9 cellular contexts compared by ENCODE assay signal in genomic region chr3:11477286-11477935, GRCh38.
DNase-seq lines count a peak whose midpoint lies in the region; ATAC-seq and TF ChIP-seq lines count a peak whose summit lies in the region.
"Had no signal": no experiment of that assay in that cellular context is flagged by ENCODE, and none has a peak within 500 bp of the region (broad histone marks: within the 10 kb centered on the region; RNA-seq: fewer than 3 reads in every experiment).

No MANE protein-coding gene starts in this region.

- BruUV-seq in A673 (replicated peaks; lab: Mats Ljungman, UMichigan) (no TSS peak), PC-3 (replicated peaks; lab: Mats Ljungman, UMichigan) (no TSS peak)

- H3K79me2 ChIP-seq in PC-3 (ENCODE audit: low read length): no peaks in the 10 kb centered on the region

- H3K36me3 ChIP-seq in A673 (ENCODE audit: insufficient read depth, low read length, poor library complexity, severe bottlenecking) (no peaks in the 10 kb centered on the region), PC-3 (ENCODE audit: low read depth, low read length) (no peaks in the 10 kb centered on the region), esophagus squamous epithelium (no peaks in the 10 kb centered on the region)

- H3K4me3 ChIP-seq in A673 (ENCODE audit: low read depth, low read length, poor library complexity, severe bottlenecking) (no peak overlapping the region), PC-3 (ENCODE audit: low read length) (no peak overlapping the region), esophagus squamous epithelium (no peak overlapping the region)

- no peaks in the 10 kb centered on the region for H3K9me3 Mint-ChIP-seq in nephron
- no peaks in the 10 kb centered on the region for H3K9me3 Mint-ChIP-seq in naive thymus-derived CD8-positive, alpha-beta T cell

- ATAC-seq in PC-3 (peak; percentile 49), GM21367 (IDR thresholded peaks at IDR 0.05; ENCODE audit: unreplicated experiment) (no peak), HG02763 (IDR thresholded peaks at IDR 0.05; ENCODE audit: unreplicated experiment) (no peak), GM18870 (IDR thresholded peaks at IDR 0.05; ENCODE audit: unreplicated experiment) (no peak)
- ATAC-seq in naive thymus-derived CD8-positive, alpha-beta T cell: no peak

- H3K9ac ChIP-seq in PC-3 (ENCODE audit: low read length): no peak overlapping the region

- TF ChIP-seq CTCF in A673 (conservative IDR thresholded peaks at IDR 0.05; ENCODE audit: low read depth, low read length) (no peak), PC-3 (conservative IDR thresholded peaks at IDR 0.05; ENCODE audit: low read depth, low read length) (no peak), esophagus squamous epithelium (IDR thresholded peaks at IDR 0.05) (no peak), nephron (IDR thresholded peaks at IDR 0.05; ENCODE audit: unreplicated experiment in 3 of 3) (no peak)

- POLR2A ChIA-PET in A673 (lab: Charles Lee; ENCODE audit: low non-redundant PET): no interaction called here
- POLR2A ChIA-PET in PC-3 (lab: Charles Lee; ENCODE audit: unreplicated experiment): no interaction called here
- POLR2A ChIA-PET in naive thymus-derived CD8-positive, alpha-beta T cell (lab: Charles Lee): no interaction called here

- H3K9me2 ChIP-seq in PC-3 (replicated peaks; ENCODE audit: low read length): no peaks in the 10 kb centered on the region

- no peak overlapping the region for H2AFZ ChIP-seq in PC-3 (ENCODE audit: low read length)

- no peaks in the 10 kb centered on the region for H3K9me3 ChIP-seq in A673 (ENCODE audit: low read depth, low read length, poor library complexity, severe bottlenecking)
- no peaks in the 10 kb centered on the region for H3K9me3 ChIP-seq in PC-3 (ENCODE audit: low read length)
- H3K9me3 ChIP-seq in esophagus squamous epithelium: no peaks in the 10 kb centered on the region

- H3K4me2 ChIP-seq in PC-3 (ENCODE audit: low read length): no peak overlapping the region

- H3K27ac ChIP-seq in A673 (ENCODE audit: low read depth, low read length, poor library complexity, severe bottlenecking) (no peak overlapping the region), PC-3 (ENCODE audit: low read length) (peak overlapping the region; percentile 56; the same call in 1 of the 2 replicates), esophagus squamous epithelium (peak overlapping the region; percentile 36 to 72 (median 62))

- CTCF ChIA-PET in A673 (lab: Charles Lee): no interaction called here
- CTCF ChIA-PET in PC-3 (lab: Charles Lee): interaction anchor here (0.5 kb wide), 1 partner anchor 170 kb away, joined by 3 read pairs; no protein-coding TSS in a partner anchor

- H4K20me1 ChIP-seq in PC-3 (ENCODE audit: low read length): no peaks in the 10 kb centered on the region

- H3K27me3 ChIP-seq in A673 (replicated peaks; ENCODE audit: insufficient read depth, low read depth, low read length, poor library complexity): no peaks in the 10 kb centered on the region
- H3K27me3 ChIP-seq in PC-3 (ENCODE audit: low read length): no peaks in the 10 kb centered on the region
- no peaks in the 10 kb centered on the region for H3K27me3 ChIP-seq in esophagus squamous epithelium

- H3K4me3 Mint-ChIP-seq in nephron: peak overlapping the region in 1 of 3 experiments; percentile 13
- H3K4me3 Mint-ChIP-seq in naive thymus-derived CD8-positive, alpha-beta T cell: no peak overlapping the region

- peaks cover 4% of the 10 kb centered on the region for H3K27me3 Mint-ChIP-seq in nephron (ENCODE audit: low read depth)
- H3K27me3 Mint-ChIP-seq in naive thymus-derived CD8-positive, alpha-beta T cell: no peaks in the 10 kb centered on the region

- H3K4me1 Mint-ChIP-seq in nephron: peaks cover 53% of the 10 kb centered on the region
- H3K4me1 Mint-ChIP-seq in naive thymus-derived CD8-positive, alpha-beta T cell: no peaks in the 10 kb centered on the region

- H3K27ac Mint-ChIP-seq in nephron: peak overlapping the region; percentile 71 to 95 (median 92)
- peak overlapping the region in 1 of 10 donors; percentile 7 for H3K27ac Mint-ChIP-seq in naive thymus-derived CD8-positive, alpha-beta T cell

- no peak for TF ChIP-seq POLR2A in esophagus squamous epithelium (IDR thresholded peaks at IDR 0.05)

- peak; percentile 18 for DNase-seq in A673 (ENCODE audit: low spot score)
- DNase-seq in PC-3: peak; percentile 25
- no peak for DNase-seq in esophagus squamous epithelium (lab: John Stamatoyannopoulos, UW)
- DNase-seq in naive thymus-derived CD8-positive, alpha-beta T cell: no peak
- DNase-seq: glutamatergic neuron had no signal

- no peaks in the 10 kb centered on the region for H3K36me3 Mint-ChIP-seq in nephron (ENCODE audit: low read depth)
- peaks cover 0 to 4% (median 0%) of the 10 kb centered on the region in 3 donors for H3K36me3 Mint-ChIP-seq in naive thymus-derived CD8-positive, alpha-beta T cell

- intact Hi-C loops in A673 (cut with micrococcal nuclease; ENCODE audit: unreplicated experiment): no loop called here
- intact Hi-C loops in PC-3 (cut with micrococcal nuclease): no loop called here
- intact Hi-C loops in esophagus squamous epithelium (cut with DNase I): no loop called here

- 56 to 61% methylated on average over 5 of the region's 5 CpGs for WGBS in esophagus squamous epithelium, 2 donors

- peaks cover 3% of the 10 kb centered on the region for H3F3A ChIP-seq in PC-3 (ENCODE audit: low read length, unreplicated experiment)

- H3K4me1 ChIP-seq in A673 (ENCODE audit: insufficient read depth, low read length, poor library complexity, severe bottlenecking) (peaks cover 39% of the 10 kb centered on the region), PC-3 (ENCODE audit: insufficient read depth, low read length) (peaks cover 24% of the 10 kb centered on the region), esophagus squamous epithelium (peaks cover 9 to 62% (median 16%) of the 10 kb centered on the region in 3 donors)

Comparison
In these comparisons a context has a peak if more than half of its experiments do, and no peak if none do; other contexts are left out.
1. DNase-seq: peak in A673 (single experiment) and PC-3 (single experiment); none in esophagus squamous epithelium (single experiment) and naive thymus-derived CD8-positive, alpha-beta T cell (0 of 10).